ENCODE assay signal across 1 cellular context in the genomic region with DNA sequence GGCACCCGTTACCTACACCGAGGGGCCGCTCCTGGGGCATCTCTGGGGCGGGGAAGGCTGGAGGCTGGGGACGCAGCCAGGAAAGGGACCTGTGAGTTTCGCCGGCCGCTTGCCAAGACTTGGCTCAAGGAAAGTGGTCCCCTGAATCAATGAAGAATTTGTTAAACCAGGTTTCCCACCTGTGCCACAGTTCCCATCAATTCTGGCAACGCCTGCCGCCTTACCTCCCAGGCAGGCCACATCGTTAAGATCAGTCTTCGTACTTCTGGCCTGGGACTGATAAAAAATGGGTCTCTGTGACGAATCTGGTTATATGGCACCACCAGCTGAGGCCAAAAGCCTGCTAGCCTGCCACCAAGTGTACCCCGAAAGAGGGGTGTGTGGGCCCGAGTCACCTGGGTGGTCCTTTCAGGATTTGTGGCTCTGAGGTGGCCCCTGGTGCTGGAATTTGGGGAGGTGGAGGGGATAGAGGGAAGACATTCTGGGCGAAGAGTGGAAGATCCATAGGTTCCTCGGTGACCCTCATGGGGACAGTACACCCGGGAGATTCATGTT.
TF ChIP-seq lines count a peak whose summit lies in the region.

No MANE protein-coding gene starts in this region.

TF ChIP-seq in HepG2, 621 proteins besides CTCF, POLR2A, EP300 and RAD21 (continued from another document and continues in another):
- TF ChIP-seq XRCC5 (optimal IDR thresholded peaks at IDR 0.05; ENCODE audit: low read length) (no peak), SP1 (IDR thresholded peaks at IDR 0.05) (no peak), SP1 (CRISPR knock-in tag; IDR thresholded peaks at IDR 0.05) (no peak), ARNT2 (CRISPR knock-in tag; IDR thresholded peaks at IDR 0.05; ENCODE audit: low read depth) (no peak), ZNF619 (CRISPR knock-in tag; IDR thresholded peaks at IDR 0.05) (no peak), NR1H2 (CRISPR knock-in tag; IDR thresholded peaks at IDR 0.05; ENCODE audit: borderline replicate concordance, low read depth) (no peak), ZNF33B (CRISPR knock-in tag; IDR thresholded peaks at IDR 0.05) (no peak), NCOR1 (IDR thresholded peaks at IDR 0.05; ENCODE audit: borderline replicate concordance, low read length) (no peak), ZNF17 (CRISPR knock-in tag; IDR thresholded peaks at IDR 0.05) (no peak), TCF12 (IDR thresholded peaks at IDR 0.05) (no peak), TCF12 (CRISPR knock-in tag; IDR thresholded peaks at IDR 0.05) (0 out of 2 replicates have a peak, but pooled peaks have one; percentile 1), E2F2 (CRISPR knock-in tag; IDR thresholded peaks at IDR 0.05; ENCODE audit: borderline replicate concordance) (0 out of 2 replicates have a peak, but pooled peaks have one; percentile 9), U2AF2 (IDR thresholded peaks at IDR 0.05; ENCODE audit: low read depth, low read length) (no peak), ZNF20 (CRISPR knock-in tag; IDR thresholded peaks at IDR 0.05) (no peak), HNRNPUL1 (IDR thresholded peaks at IDR 0.05; ENCODE audit: low read depth, low read length) (no peak), MNT (IDR thresholded peaks at IDR 0.05) (no peak), ZFP82 (CRISPR knock-in tag; IDR thresholded peaks at IDR 0.05; ENCODE audit: borderline replicate concordance) (no peak), GRHL1 (CRISPR knock-in tag; conservative IDR thresholded peaks at IDR 0.05) (no peak), PRDM4 (CRISPR knock-in tag; IDR thresholded peaks at IDR 0.05; ENCODE audit: borderline replicate concordance) (no peak), ATRX (CRISPR knock-in tag; IDR thresholded peaks at IDR 0.05; ENCODE audit: borderline replicate concordance) (no peak), ZNF644 (CRISPR knock-in tag; IDR thresholded peaks at IDR 0.05; ENCODE audit: low read depth) (no peak), ZFP36L1 (CRISPR knock-in tag; IDR thresholded peaks at IDR 0.05) (no peak), ZNF549 (CRISPR knock-in tag; IDR thresholded peaks at IDR 0.05) (no peak), SIN3B (IDR thresholded peaks at IDR 0.05; ENCODE audit: low read length) (no peak), ZNF296 (CRISPR knock-in tag; conservative IDR thresholded peaks at IDR 0.05) (no peak), ZNF441 (CRISPR knock-in tag; IDR thresholded peaks at IDR 0.05; ENCODE audit: borderline replicate concordance) (0 out of 2 replicates have a peak, but pooled peaks have one; percentile 9), HDAC2 (CRISPR knock-in tag; IDR thresholded peaks at IDR 0.05) (0 out of 2 replicates have a peak, but pooled peaks have one; percentile 6), GTF2F1 (IDR thresholded peaks at IDR 0.05; ENCODE audit: low read length) (no peak), HOXA7 (CRISPR knock-in tag; IDR thresholded peaks at IDR 0.05) (no peak), TBL1XR1 (IDR thresholded peaks at IDR 0.05; ENCODE audit: borderline replicate concordance, low read length, partially characterized antibody) (no peak), TEAD3 (CRISPR knock-in tag; optimal IDR thresholded peaks at IDR 0.05; ENCODE audit: borderline replicate concordance) (peak; percentile 12)
- TF ChIP-seq, protein P1, sequence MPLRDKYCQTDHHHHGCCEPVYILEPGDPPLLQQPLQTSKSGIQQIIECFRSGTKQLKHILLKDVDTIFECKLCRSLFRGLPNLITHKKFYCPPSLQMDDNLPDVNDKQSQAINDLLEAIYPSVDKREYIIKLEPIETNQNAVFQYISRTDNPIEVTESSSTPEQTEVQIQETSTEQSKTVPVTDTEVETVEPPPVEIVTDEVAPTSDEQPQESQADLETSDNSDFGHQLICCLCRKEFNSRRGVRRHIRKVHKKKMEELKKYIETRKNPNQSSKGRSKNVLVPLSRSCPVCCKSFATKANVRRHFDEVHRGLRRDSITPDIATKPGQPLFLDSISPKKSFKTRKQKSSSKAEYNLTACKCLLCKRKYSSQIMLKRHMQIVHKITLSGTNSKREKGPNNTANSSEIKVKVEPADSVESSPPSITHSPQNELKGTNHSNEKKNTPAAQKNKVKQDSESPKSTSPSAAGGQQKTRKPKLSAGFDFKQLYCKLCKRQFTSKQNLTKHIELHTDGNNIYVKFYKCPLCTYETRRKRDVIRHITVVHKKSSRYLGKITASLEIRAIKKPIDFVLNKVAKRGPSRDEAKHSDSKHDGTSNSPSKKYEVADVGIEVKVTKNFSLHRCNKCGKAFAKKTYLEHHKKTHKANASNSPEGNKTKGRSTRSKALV (CRISPR knock-in tag; IDR thresholded peaks at IDR 0.05) = no peak
- TF ChIP-seq, protein P2, sequence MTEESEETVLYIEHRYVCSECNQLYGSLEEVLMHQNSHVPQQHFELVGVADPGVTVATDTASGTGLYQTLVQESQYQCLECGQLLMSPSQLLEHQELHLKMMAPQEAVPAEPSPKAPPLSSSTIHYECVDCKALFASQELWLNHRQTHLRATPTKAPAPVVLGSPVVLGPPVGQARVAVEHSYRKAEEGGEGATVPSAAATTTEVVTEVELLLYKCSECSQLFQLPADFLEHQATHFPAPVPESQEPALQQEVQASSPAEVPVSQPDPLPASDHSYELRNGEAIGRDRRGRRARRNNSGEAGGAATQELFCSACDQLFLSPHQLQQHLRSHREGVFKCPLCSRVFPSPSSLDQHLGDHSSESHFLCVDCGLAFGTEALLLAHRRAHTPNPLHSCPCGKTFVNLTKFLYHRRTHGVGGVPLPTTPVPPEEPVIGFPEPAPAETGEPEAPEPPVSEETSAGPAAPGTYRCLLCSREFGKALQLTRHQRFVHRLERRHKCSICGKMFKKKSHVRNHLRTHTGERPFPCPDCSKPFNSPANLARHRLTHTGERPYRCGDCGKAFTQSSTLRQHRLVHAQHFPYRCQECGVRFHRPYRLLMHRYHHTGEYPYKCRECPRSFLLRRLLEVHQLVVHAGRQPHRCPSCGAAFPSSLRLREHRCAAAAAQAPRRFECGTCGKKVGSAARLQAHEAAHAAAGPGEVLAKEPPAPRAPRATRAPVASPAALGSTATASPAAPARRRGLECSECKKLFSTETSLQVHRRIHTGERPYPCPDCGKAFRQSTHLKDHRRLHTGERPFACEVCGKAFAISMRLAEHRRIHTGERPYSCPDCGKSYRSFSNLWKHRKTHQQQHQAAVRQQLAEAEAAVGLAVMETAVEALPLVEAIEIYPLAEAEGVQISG (CRISPR knock-in tag; IDR thresholded peaks at IDR 0.05) = peak; percentile 81; the same call in 1 of the 2 replicates
- TF ChIP-seq, protein P3, sequence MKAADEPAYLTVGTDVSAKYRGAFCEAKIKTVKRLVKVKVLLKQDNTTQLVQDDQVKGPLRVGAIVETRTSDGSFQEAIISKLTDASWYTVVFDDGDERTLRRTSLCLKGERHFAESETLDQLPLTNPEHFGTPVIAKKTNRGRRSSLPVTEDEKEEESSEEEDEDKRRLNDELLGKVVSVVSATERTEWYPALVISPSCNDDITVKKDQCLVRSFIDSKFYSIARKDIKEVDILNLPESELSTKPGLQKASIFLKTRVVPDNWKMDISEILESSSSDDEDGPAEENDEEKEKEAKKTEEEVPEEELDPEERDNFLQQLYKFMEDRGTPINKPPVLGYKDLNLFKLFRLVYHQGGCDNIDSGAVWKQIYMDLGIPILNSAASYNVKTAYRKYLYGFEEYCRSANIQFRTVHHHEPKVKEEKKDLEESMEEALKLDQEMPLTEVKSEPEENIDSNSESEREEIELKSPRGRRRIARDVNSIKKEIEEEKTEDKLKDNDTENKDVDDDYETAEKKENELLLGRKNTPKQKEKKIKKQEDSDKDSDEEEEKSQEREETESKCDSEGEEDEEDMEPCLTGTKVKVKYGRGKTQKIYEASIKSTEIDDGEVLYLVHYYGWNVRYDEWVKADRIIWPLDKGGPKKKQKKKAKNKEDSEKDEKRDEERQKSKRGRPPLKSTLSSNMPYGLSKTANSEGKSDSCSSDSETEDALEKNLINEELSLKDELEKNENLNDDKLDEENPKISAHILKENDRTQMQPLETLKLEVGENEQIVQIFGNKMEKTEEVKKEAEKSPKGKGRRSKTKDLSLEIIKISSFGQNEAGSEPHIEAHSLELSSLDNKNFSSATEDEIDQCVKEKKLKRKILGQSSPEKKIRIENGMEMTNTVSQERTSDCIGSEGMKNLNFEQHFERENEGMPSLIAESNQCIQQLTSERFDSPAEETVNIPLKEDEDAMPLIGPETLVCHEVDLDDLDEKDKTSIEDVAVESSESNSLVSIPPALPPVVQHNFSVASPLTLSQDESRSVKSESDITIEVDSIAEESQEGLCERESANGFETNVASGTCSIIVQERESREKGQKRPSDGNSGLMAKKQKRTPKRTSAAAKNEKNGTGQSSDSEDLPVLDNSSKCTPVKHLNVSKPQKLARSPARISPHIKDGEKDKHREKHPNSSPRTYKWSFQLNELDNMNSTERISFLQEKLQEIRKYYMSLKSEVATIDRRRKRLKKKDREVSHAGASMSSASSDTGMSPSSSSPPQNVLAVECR (CRISPR knock-in tag; IDR thresholded peaks at IDR 0.05; ENCODE audit: borderline replicate concordance) = no peak
- TF ChIP-seq, protein P4, sequence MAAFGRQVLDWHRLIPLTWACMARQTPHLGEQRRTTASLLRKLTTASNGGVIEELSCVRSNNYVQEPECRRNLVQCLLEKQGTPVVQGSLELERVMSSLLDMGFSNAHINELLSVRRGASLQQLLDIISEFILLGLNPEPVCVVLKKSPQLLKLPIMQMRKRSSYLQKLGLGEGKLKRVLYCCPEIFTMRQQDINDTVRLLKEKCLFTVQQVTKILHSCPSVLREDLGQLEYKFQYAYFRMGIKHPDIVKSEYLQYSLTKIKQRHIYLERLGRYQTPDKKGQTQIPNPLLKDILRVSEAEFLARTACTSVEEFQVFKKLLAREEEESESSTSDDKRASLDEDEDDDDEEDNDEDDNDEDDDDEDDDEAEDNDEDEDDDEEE (CRISPR knock-in tag; IDR thresholded peaks at IDR 0.05) = no peak
- TF ChIP-seq, protein P5, sequence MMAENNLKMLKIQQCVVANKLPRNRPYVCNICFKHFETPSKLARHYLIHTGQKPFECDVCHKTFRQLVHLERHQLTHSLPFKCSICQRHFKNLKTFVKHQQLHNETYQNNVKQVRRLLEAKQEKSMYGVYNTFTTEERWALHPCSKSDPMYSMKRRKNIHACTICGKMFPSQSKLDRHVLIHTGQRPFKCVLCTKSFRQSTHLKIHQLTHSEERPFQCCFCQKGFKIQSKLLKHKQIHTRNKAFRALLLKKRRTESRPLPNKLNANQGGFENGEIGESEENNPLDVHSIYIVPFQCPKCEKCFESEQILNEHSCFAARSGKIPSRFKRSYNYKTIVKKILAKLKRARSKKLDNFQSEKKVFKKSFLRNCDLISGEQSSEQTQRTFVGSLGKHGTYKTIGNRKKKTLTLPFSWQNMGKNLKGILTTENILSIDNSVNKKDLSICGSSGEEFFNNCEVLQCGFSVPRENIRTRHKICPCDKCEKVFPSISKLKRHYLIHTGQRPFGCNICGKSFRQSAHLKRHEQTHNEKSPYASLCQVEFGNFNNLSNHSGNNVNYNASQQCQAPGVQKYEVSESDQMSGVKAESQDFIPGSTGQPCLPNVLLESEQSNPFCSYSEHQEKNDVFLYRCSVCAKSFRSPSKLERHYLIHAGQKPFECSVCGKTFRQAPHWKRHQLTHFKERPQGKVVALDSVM (CRISPR knock-in tag; IDR thresholded peaks at IDR 0.05) = no peak; the same call in 1 of the 2 replicates
